In the genomic region with DNA sequence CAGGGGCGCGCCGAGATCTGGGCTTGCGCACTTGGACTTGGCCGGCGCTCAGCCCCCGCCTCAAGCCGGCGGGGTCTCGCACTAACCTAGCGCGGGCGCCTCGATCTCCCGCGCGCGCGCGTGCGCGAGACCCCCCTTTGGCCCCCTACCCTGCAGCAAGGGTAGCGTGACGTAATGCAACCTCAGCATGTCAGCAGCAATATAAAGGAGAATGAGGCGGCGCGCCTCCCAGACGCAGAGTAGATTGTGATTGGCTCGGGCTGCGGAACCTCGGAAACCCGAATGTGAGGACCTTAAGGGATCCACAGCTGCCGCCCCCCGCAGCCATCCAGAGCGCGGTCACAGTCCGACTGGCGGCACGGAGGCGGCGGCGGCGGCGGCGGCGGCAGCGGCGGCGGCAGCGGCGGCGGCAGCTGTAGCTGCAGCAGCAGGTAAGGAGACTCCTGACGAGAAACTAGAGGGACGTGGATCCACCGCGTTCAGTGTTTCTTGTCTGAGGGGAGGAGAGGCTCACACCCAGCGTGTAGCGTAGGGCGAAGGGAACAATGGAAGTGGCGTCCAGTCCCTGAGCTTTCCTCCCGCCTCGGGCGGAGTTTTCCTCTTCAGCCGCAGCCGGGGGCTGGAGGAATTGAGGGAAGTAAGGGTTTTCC, we compare ENCODE assay signal across 8 cellular contexts. TPM values are rescaled to one million over a fixed set of nuclear protein-coding genes. Genes with fewer than 3 reads are reported as not detected.
DNase-seq lines count a peak whose midpoint lies in the region; ATAC-seq and TF ChIP-seq lines count a peak whose summit lies in the region.

A gene with protein sequence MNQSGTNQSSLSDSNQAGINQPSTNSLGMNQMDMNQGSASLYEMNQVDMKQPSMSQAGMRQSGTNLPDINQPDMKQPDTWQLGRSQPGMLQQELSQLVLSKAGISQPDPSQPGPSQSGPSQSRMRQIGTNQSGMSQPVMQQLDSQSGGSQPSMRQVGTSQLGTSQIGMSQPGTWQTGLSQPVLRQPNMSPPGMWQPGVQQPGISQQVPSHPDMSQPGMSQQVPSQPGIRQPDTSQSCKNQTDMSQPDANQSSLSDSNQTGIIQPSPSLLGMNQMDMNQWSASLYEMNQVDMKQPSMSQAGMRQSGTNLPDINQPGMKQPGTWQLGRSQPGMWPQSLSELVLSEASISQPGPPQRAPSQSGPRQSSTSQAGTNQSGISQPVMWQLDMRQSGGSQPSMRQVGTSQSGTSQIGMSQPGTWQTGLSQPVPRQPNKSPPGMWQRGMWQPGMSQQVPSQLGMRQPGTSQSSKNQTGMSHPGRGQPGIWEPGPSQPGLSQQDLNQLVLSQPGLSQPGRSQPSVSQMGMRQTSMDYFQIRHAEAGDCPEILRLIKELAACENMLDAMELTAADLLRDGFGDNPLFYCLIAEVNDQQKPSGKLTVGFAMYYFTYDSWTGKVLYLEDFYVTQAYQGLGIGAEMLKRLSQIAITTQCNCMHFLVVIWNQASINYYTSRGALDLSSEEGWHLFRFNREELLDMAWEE (minus strand): TSS at position 19 of the 650 bp plus-strand sequence. CDS start 134,811 bp downstream, outside the sequence.
A gene (plus strand): TSS at position 231 of the 650 bp plus-strand sequence. CDS start 3,582 bp downstream, outside the sequence.

- H3K36me3 ChIP-seq in left ventricle myocardium inferior, result no peaks in the 10 kb centered on the region

- H3K9me3 Mint-ChIP-seq in osteocyte (ENCODE audit: unreplicated experiment), result peaks cover 17% of the 10 kb centered on the region

- ATAC-seq in GM18498 (IDR thresholded peaks at IDR 0.05; ENCODE audit: unreplicated experiment) (peak; percentile 60), HG03139 (IDR thresholded peaks at IDR 0.05; ENCODE audit: unreplicated experiment) (peak; percentile 39)

- H3K27ac Mint-ChIP-seq in osteocyte (ENCODE audit: unreplicated experiment), result peak within 1 kb of the TSS; percentile 81

- no peak within 1 kb of the TSS for H3K27ac ChIP-seq in left ventricle myocardium inferior (replicated peaks)

- H3K9me3 ChIP-seq in left ventricle myocardium inferior (replicated peaks), result no peaks in the 10 kb centered on the region

- TF ChIP-seq CTCF in left ventricle myocardium inferior (IDR thresholded peaks at IDR 0.05; ENCODE audit: borderline replicate concordance), result no peak
- no peak for TF ChIP-seq CTCF in osteocyte (IDR thresholded peaks at IDR 0.05)

- H3K27me3 ChIP-seq in left ventricle myocardium inferior (ENCODE audit: low read depth), result no peaks in the 10 kb centered on the region

- intact Hi-C loops in left ventricle myocardium inferior (cut with micrococcal nuclease), result no loop called here

- DNase-seq in 8988T (peak; percentile 14), NCI-H526 treated with DMSO at 0.1 percent for 48 hours (lab: John Stamatoyannopoulos, UW) (peak; percentile 87), amniotic epithelial cell (ENCODE audit: low read depth) (peak; percentile 25), left ventricle myocardium inferior (peak; percentile 17), osteocyte (ENCODE audit: extremely low spot score, unreplicated experiment) (peak; percentile 84), GOT3 (lab: John Stamatoyannopoulos, UW) (no peak)

- H3K4me1 Mint-ChIP-seq in osteocyte (ENCODE audit: unreplicated experiment), result peaks cover 8% of the 10 kb centered on the region

- H3K36me3 Mint-ChIP-seq in osteocyte (ENCODE audit: unreplicated experiment), result no peaks in the 10 kb centered on the region

- H3K4me3 ChIP-seq in left ventricle myocardium inferior, result peak within 1 kb of the TSS; percentile 67

- H3K4me1 ChIP-seq in left ventricle myocardium inferior, result no peaks in the 10 kb centered on the region

- peaks cover 7% of the 10 kb centered on the region for H3K27me3 Mint-ChIP-seq in osteocyte (ENCODE audit: unreplicated experiment)

- H3K4me3 Mint-ChIP-seq in osteocyte (ENCODE audit: unreplicated experiment), result peak within 1 kb of the TSS; percentile 92

RNA-seq across cellular contexts. Expression of the first gene that starts in this region (rescaled TPM):
- total RNA-seq in left ventricle myocardium inferior (not detected), osteocyte (not detected in 2 replicates)

RNA-seq across cellular contexts. Expression of the second gene that starts in this region (rescaled TPM):
- total RNA-seq in left ventricle myocardium inferior, result 1.7 TPM
- 8.8 and 8.9 TPM in 2 replicates for total RNA-seq in osteocyte
